21 cellular contexts compared by ENCODE assay signal in the genomic region with DNA sequence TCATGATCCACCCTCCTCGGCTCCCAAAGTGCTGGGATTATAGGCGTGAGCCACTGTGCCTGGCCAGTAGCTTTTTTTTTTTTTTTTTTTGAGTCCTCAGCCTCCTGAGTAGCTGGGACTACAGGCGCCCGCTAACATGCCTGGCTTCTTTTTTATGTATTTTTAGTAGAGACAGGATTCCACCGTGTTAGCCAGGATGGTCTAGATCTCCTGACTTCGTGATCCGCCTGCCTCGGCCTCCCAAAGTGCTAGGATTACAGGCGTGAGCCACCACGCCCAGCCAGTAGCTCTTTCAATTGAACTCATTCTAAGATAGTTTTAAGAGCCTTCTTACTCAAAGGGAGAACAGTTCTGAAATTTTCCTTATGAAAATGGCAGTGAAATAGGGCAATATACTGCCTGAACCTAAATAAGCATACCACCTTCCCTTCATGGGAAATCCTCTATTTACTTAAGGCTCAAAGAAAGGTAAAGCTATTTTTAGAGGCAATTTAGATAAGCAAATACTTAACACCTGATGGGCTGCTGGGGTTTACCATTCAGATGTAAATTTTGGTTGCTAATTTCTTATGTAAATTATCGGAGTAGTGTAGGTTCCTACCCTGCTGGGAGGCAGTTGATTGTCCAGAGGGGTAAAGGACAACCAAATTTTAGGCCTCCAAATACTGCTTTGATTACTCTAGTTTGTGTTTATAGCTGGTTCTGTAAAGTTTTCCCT.
DNase-seq lines count a peak whose midpoint lies in the region; ATAC-seq and TF ChIP-seq lines count a peak whose summit lies in the region.
"Had no signal": no experiment of that assay in that cellular context is flagged by ENCODE, and none has a peak within 500 bp of the region (broad histone marks: within the 10 kb centered on the region; RNA-seq: fewer than 3 reads in every experiment).

No MANE protein-coding gene starts in this region.

- DNase-seq in cardiac muscle cell (ENCODE audit: low read depth in 1 of 2, low spot score in 1 of 2): no peak
- no peak for DNase-seq in Right ventricle myocardium superior
- peak; percentile 28 for DNase-seq in NCI-H774 (lab: John Stamatoyannopoulos, UW)
- no peak for DNase-seq in ecto neural progenitor cell (ENCODE audit: low spot score)
- no peak for DNase-seq in esophagus squamous epithelium (lab: John Stamatoyannopoulos, UW)
- no peak for DNase-seq in foreskin melanocyte
- DNase-seq: AML-193; DMS79 treated with DMSO at 0.1 percent for 48 hours; GDM1; GM23248; HFFc6; Karpas-422; MM.1S; NCI-H1105 treated with DMSO at 0.1 percent for 48 hours; NCI-H2107; NCI-H446; NK-92 treated with Interleukin-12 subunit alpha and Interleukin-12 subunit beta, amount 100 ng/mL, for 24 hours; PC-3 had no signal

- ATAC-seq in Right ventricle myocardium superior (ENCODE audit: poor library complexity) (no peak), GM18867 (IDR thresholded peaks at IDR 0.05; ENCODE audit: unreplicated experiment) (no peak)
- ATAC-seq: HepG2, PC-3 had no signal

- no peak for TF ChIP-seq POLR2A in esophagus squamous epithelium (IDR thresholded peaks at IDR 0.05)

- H3K27ac ChIP-seq in cardiac muscle cell (peak overlapping the region; percentile 5), iPS-18a (ENCODE audit: low read length) (no peak overlapping the region), esophagus squamous epithelium (no peak overlapping the region)
- H3K27ac ChIP-seq: GM23248 had no signal

- no peaks in the 10 kb centered on the region for H3K9me3 ChIP-seq in cardiac muscle cell (ENCODE audit: low read depth)
- H3K9me3 ChIP-seq in iPS-18a (ENCODE audit: control insufficient read depth, low read depth, low read length): no peaks in the 10 kb centered on the region
- H3K9me3 ChIP-seq in esophagus squamous epithelium: no peaks in the 10 kb centered on the region

- H3K36me3 ChIP-seq in cardiac muscle cell: no peaks in the 10 kb centered on the region
- no peaks in the 10 kb centered on the region for H3K36me3 ChIP-seq in iPS-18a (ENCODE audit: control insufficient read depth, low read depth, low read length)
- H3K36me3 ChIP-seq in esophagus squamous epithelium: no peaks in the 10 kb centered on the region

- 73 to 82% methylated on average over 10 to 11 of the region's 11 CpGs for WGBS in esophagus squamous epithelium, 2 donors

- no peak for TF ChIP-seq CTCF in cardiac muscle cell (IDR thresholded peaks at IDR 0.05; ENCODE audit: low read depth, low read length)
- TF ChIP-seq CTCF in esophagus squamous epithelium (IDR thresholded peaks at IDR 0.05): no peak

- H3K27me3 ChIP-seq in cardiac muscle cell (no peaks in the 10 kb centered on the region), iPS-18a (ENCODE audit: control insufficient read depth, insufficient read depth, low read length) (peaks cover 84% of the 10 kb centered on the region), esophagus squamous epithelium (peaks cover 0 to 78% (median 0%) of the 10 kb centered on the region in 4 donors)

- no peak overlapping the region for H3K9ac ChIP-seq in iPS-18a (ENCODE audit: low read length)
- H3K9ac ChIP-seq: GM23248 had no signal

- no peak overlapping the region for H3K4me3 ChIP-seq in cardiac muscle cell
- H3K4me3 ChIP-seq in iPS-18a (ENCODE audit: low read length): peak overlapping the region; percentile 45
- no peak overlapping the region for H3K4me3 ChIP-seq in esophagus squamous epithelium
- H3K4me3 ChIP-seq: GM23248 had no signal

- intact Hi-C loops in Right ventricle myocardium superior (cut with DNase I) (no loop called here), esophagus squamous epithelium (cut with DNase I) (no loop called here)

- H3K4me1 ChIP-seq in cardiac muscle cell (ENCODE audit: low read depth) (no peaks in the 10 kb centered on the region), iPS-18a (ENCODE audit: control insufficient read depth, low read depth, low read length) (peaks cover 10% of the 10 kb centered on the region), esophagus squamous epithelium (no peaks in the 10 kb centered on the region)
